In the genomic region with DNA sequence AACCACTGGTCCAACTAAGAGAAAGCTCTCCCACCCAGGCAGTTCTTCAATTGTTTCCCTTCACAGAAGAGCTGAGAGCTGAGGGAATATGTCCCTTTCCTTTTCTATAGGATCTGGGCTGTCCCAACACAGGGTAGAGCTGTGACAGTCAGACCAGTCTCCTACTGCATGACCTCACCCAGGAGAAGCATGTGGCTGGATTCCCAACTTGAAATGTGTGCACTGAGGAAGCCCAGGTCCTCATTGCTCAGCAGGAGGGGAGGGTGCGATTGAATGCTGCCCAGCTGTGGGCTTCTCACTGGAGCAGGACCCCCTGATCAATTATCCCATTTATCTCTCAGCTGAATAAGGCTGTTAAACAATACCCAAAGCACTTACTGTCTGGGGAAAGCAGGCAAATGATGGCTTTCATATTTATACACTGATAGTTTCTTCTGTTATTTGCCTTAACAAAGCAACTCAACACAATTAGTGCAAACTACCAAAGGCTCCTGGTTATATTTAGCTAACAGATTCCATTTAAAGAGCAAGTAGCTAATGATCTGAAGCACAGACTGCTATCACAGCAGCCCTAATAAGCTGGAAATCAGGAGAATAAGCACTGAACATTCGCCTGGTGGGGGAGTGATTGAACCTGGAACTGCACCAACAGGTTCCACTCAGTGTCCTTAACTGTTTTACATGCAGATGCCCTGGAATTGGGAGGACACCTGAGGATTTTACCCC, we compare ENCODE assay signal across 14 cellular contexts.
"Had no signal": no experiment of that assay in that cellular context is flagged by ENCODE, and none has a peak within 500 bp of the region (broad histone marks: within the 10 kb centered on the region; RNA-seq: fewer than 3 reads in every experiment).

No MANE protein-coding gene starts in this region.

- H3K36me3 ChIP-seq: pancreas, thyroid gland had no signal

- H3K27ac ChIP-seq: pancreas, thyroid gland had no signal

- H3K36me3 Mint-ChIP-seq: activated CD4-positive, alpha-beta memory T cell treated with anti-CD3 and anti-CD28 coated beads for 36 hours; activated naive CD8-positive, alpha-beta T cell; brain; naive B cell had no signal

- H3K9me3 Mint-ChIP-seq: activated CD4-positive, alpha-beta memory T cell treated with anti-CD3 and anti-CD28 coated beads for 36 hours; brain; endodermal cell; naive B cell had no signal

- H3K9me3 ChIP-seq: pancreas, thyroid gland had no signal

- H3K27me3 ChIP-seq: pancreas, thyroid gland had no signal

- H3K4me3 Mint-ChIP-seq: activated CD4-positive, alpha-beta memory T cell treated with anti-CD3 and anti-CD28 coated beads for 36 hours; activated naive CD8-positive, alpha-beta T cell; endodermal cell; naive B cell had no signal

- H3K4me1 ChIP-seq: pancreas, thyroid gland had no signal

- DNase-seq: activated CD4-positive, alpha-beta memory T cell treated with anti-CD3 and anti-CD28 coated beads for 36 hours; activated CD4-positive, alpha-beta T cell treated with anti-CD3 and anti-CD28 coated beads for 1 hour; activated gamma-delta T cell; activated T-cell treated with anti-CD3 and anti-CD28 coated beads, Interleukin-2, amount 50 U/mL, for 48 hours; amygdala; dermis blood vessel endothelial cell; endodermal cell; erythroblast; naive B cell; pancreas; small intestine; thyroid gland had no signal

- H3K4me3 ChIP-seq: pancreas, thyroid gland had no signal

- H3K4me1 Mint-ChIP-seq: naive B cell had no signal

- H3K27ac Mint-ChIP-seq: activated CD4-positive, alpha-beta memory T cell treated with anti-CD3 and anti-CD28 coated beads for 36 hours; activated naive CD8-positive, alpha-beta T cell; endodermal cell; naive B cell had no signal
